In the genomic region with DNA sequence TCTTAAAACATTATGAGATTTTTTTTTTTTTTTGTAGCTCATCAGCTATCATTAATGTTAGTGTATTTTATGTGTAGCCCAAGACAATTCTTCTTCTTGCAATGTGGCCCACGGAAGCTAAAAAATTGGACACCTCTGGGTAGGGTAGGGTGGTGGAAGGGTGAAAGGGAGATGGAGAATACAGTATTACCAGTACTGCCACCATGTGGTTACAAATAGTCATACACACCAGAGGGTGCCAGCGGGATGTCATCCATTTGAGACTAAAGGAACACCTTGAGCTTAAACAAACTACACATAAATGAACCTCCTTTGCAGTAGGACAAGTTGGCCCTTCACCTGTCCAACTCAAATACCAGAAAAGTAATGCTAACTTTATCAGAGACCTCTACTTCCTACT, we compare ENCODE assay signal across 9 cellular contexts.
DNase-seq lines count a peak whose midpoint lies in the region; ATAC-seq, FAIRE-seq and TF ChIP-seq lines count a peak whose summit lies in the region.
"Had no signal": no experiment of that assay in that cellular context is flagged by ENCODE, and none has a peak within 500 bp of the region (broad histone marks: within the 10 kb centered on the region; RNA-seq: fewer than 3 reads in every experiment).

No MANE protein-coding gene starts in this region.

- DNase-seq in DND-41, result no peak
- DNase-seq in endodermal cell, result peak; percentile 76
- DNase-seq in NCI-H510A treated with DMSO at 0.1 percent for 48 hours (lab: John Stamatoyannopoulos, UW), result no peak
- no peak for DNase-seq in RCC 7860 (ENCODE audit: low spot score)
- DNase-seq in NCI-H2196 (lab: John Stamatoyannopoulos, UW; ENCODE audit: unreplicated experiment), result no peak
- DNase-seq in stimulated activated CD4-positive, alpha-beta T cell treated with anti-CD3 and anti-CD28 coated beads, Interleukin-12 subunit alpha, Interleukin-12 subunit beta, amount 100 ng/mL, for 4 hours, result no peak

- ATAC-seq in DND-41 (ENCODE audit: insufficient read depth, low read depth), result no peak; the same call in 2 of the 3 replicates
- ATAC-seq in GM19455 (IDR thresholded peaks at IDR 0.05; ENCODE audit: unreplicated experiment), result peak; percentile 84

- no peaks in the 10 kb centered on the region for H3K27me3 Mint-ChIP-seq in endodermal cell (ENCODE audit: insufficient read depth)

- H3K4me3 ChIP-seq in DND-41 (ENCODE audit: low read depth in 1 of 2, low read length in 2 of 2) (no peak overlapping the region), endodermal cell (ENCODE audit: low read length) (no peak overlapping the region)

- H3K36me3 Mint-ChIP-seq in endodermal cell (ENCODE audit: low read depth), result no peaks in the 10 kb centered on the region

- H3K4me1 Mint-ChIP-seq in endodermal cell, result peaks cover 6% of the 10 kb centered on the region

- H3K36me3 ChIP-seq in DND-41 (ENCODE audit: insufficient read depth, low read length) (no peaks in the 10 kb centered on the region), endodermal cell (ENCODE audit: control insufficient read depth, insufficient read depth, low read length) (no peaks in the 10 kb centered on the region)

- no peaks in the 10 kb centered on the region for H3K9me3 Mint-ChIP-seq in endodermal cell

- H3K9me3 ChIP-seq in DND-41 (ENCODE audit: insufficient read depth, low read length, severe bottlenecking) (no peaks in the 10 kb centered on the region), endodermal cell (ENCODE audit: control insufficient read depth, low read length) (no peaks in the 10 kb centered on the region)

- no peaks in the 10 kb centered on the region for H3K4me1 ChIP-seq in DND-41 (ENCODE audit: insufficient read depth, low read length)
- H3K4me1 ChIP-seq in endodermal cell (ENCODE audit: control insufficient read depth, insufficient read depth, low read length), result no peaks in the 10 kb centered on the region

- no peak overlapping the region for H3K4me3 Mint-ChIP-seq in endodermal cell

- TF ChIP-seq EP300 in Ishikawa (IDR thresholded peaks at IDR 0.05; ENCODE audit: borderline replicate concordance), result no peak

- WGBS in endodermal cell (ENCODE audit: insufficient coverage in 1 of 2, insufficient read length in 1 of 2), 2 experiments, result 45 to 71% methylated on average over 1 to 2 of the region's 2 CpGs

- H3K27me3 ChIP-seq in DND-41 (ENCODE audit: insufficient read depth, low read length, poor library complexity) (no peaks in the 10 kb centered on the region), endodermal cell (ENCODE audit: control insufficient read depth, insufficient read depth, low read length, poor library complexity, severe bottlenecking) (no peaks in the 10 kb centered on the region)

- peak; percentile 30 for TF ChIP-seq RAD21 in Ishikawa (IDR thresholded peaks at IDR 0.05; ENCODE audit: low read depth)

- no peak overlapping the region for H3K27ac ChIP-seq in DND-41 (ENCODE audit: low read length)
- H3K27ac ChIP-seq in endodermal cell (ENCODE audit: low read depth, low read length), result no peak overlapping the region

- no peak for FAIRE-seq in RCC 7860 (lab: Jason Lieb, UNC)
- FAIRE-seq: colon had no signal

- H3K9ac ChIP-seq in DND-41 (ENCODE audit: low read depth, low read length) (no peak overlapping the region), endodermal cell (ENCODE audit: extremely low read depth, low read length, poor library complexity, severe bottlenecking) (no peak overlapping the region)

- H2AFZ ChIP-seq in DND-41 (ENCODE audit: low read depth, low read length), result no peak overlapping the region

- TF ChIP-seq CTCF in DND-41 (IDR thresholded peaks at IDR 0.05; ENCODE audit: borderline replicate concordance, extremely low read depth, low read length, poor library complexity, severe bottlenecking) (peak; percentile 32), endodermal cell (conservative IDR thresholded peaks at IDR 0.05) (peak; percentile 80)

- H3K79me2 ChIP-seq in DND-41 (ENCODE audit: insufficient read depth, low read length), result no peaks in the 10 kb centered on the region

- no peak overlapping the region for H3K27ac Mint-ChIP-seq in endodermal cell

- H3K4me2 ChIP-seq in DND-41 (ENCODE audit: insufficient read depth, low read length), result no peak overlapping the region

- no peaks in the 10 kb centered on the region for H4K20me1 ChIP-seq in DND-41 (ENCODE audit: insufficient read depth, low read length)

TF ChIP-seq in Ishikawa, 13 proteins besides CTCF, POLR2A, EP300 and RAD21:
- TF ChIP-seq TAF1 (IDR thresholded peaks at IDR 0.05; ENCODE audit: low read depth) (no peak), NFIC (IDR thresholded peaks at IDR 0.05) (no peak), CREB1 (IDR thresholded peaks at IDR 0.05; ENCODE audit: low read depth) (no peak), YY1 (IDR thresholded peaks at IDR 0.05; ENCODE audit: low read depth) (no peak), TEAD4 (IDR thresholded peaks at IDR 0.05) (no peak), TCF12 (IDR thresholded peaks at IDR 0.05; ENCODE audit: low read depth) (no peak), EGR1 (IDR thresholded peaks at IDR 0.05) (no peak), CEBPB (IDR thresholded peaks at IDR 0.05) (no peak), ZBTB7A (IDR thresholded peaks at IDR 0.05; ENCODE audit: low read depth) (no peak), FOXM1 (IDR thresholded peaks at IDR 0.05; ENCODE audit: borderline replicate concordance, low read depth) (no peak)
- TF ChIP-seq, protein P1, sequence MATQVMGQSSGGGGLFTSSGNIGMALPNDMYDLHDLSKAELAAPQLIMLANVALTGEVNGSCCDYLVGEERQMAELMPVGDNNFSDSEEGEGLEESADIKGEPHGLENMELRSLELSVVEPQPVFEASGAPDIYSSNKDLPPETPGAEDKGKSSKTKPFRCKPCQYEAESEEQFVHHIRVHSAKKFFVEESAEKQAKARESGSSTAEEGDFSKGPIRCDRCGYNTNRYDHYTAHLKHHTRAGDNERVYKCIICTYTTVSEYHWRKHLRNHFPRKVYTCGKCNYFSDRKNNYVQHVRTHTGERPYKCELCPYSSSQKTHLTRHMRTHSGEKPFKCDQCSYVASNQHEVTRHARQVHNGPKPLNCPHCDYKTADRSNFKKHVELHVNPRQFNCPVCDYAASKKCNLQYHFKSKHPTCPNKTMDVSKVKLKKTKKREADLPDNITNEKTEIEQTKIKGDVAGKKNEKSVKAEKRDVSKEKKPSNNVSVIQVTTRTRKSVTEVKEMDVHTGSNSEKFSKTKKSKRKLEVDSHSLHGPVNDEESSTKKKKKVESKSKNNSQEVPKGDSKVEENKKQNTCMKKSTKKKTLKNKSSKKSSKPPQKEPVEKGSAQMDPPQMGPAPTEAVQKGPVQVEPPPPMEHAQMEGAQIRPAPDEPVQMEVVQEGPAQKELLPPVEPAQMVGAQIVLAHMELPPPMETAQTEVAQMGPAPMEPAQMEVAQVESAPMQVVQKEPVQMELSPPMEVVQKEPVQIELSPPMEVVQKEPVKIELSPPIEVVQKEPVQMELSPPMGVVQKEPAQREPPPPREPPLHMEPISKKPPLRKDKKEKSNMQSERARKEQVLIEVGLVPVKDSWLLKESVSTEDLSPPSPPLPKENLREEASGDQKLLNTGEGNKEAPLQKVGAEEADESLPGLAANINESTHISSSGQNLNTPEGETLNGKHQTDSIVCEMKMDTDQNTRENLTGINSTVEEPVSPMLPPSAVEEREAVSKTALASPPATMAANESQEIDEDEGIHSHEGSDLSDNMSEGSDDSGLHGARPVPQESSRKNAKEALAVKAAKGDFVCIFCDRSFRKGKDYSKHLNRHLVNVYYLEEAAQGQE (IDR thresholded peaks at IDR 0.05; ENCODE audit: low read depth), result no peak
- TF ChIP-seq, protein P2, sequence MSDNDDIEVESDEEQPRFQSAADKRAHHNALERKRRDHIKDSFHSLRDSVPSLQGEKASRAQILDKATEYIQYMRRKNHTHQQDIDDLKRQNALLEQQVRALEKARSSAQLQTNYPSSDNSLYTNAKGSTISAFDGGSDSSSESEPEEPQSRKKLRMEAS (IDR thresholded peaks at IDR 0.05), result no peak
- TF ChIP-seq, protein P3, sequence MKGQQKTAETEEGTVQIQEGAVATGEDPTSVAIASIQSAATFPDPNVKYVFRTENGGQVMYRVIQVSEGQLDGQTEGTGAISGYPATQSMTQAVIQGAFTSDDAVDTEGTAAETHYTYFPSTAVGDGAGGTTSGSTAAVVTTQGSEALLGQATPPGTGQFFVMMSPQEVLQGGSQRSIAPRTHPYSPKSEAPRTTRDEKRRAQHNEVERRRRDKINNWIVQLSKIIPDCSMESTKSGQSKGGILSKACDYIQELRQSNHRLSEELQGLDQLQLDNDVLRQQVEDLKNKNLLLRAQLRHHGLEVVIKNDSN (IDR thresholded peaks at IDR 0.05), result no peak
